Comparison of ENCODE assay signal across 20 cellular contexts in genomic region chr9:91383577-91383976, GRCh38.
"Had no signal": no experiment of that assay in that cellular context is flagged by ENCODE, and none has a peak within 500 bp of the region (broad histone marks: within the 10 kb centered on the region; RNA-seq: fewer than 3 reads in every experiment).

No MANE protein-coding gene starts in this region.

- H3K36me3 ChIP-seq: left ventricle myocardium inferior, neural progenitor cell, neutrophil, right atrium auricular region, right lobe of liver, tibial nerve, uterus had no signal

- H3K9me3 ChIP-seq: left ventricle myocardium inferior, neutrophil, right atrium auricular region, right lobe of liver, tibial nerve, uterus had no signal

- H3K4me3 ChIP-seq: left ventricle myocardium inferior, lung, neural progenitor cell, right atrium auricular region, right lobe of liver, tibial nerve, uterus had no signal

- H3K4me1 ChIP-seq: neural progenitor cell, right atrium auricular region, uterus had no signal

- H3K27ac ChIP-seq: left ventricle myocardium inferior, neural progenitor cell, neutrophil, right atrium auricular region, right lobe of liver, tibial nerve, uterus had no signal

- DNase-seq: hypothalamus; immature natural killer cell; left ventricle myocardium inferior; mesendoderm; naive B cell; natural killer cell; nephron progenitor cell; occipital lobe; right lobe of liver; stimulated activated CD4-positive, alpha-beta T cell treated with anti-CD3 and anti-CD28 coated beads, Interleukin-4, amount 100 ng/mL, for 24 hours; stimulated activated naive CD4-positive, alpha-beta T cell treated with Interleukin-2 at 50 U/mL for 16 hours; stimulated activated naive CD8-positive, alpha-beta T cell treated with anti-CD3 and anti-CD28 coated beads, Interleukin-15, amount 100 ng/mL, for 72 hours; substantia nigra; uterus had no signal

- H3K9ac ChIP-seq: neural progenitor cell had no signal

- ATAC-seq: natural killer cell; right lobe of liver; stimulated activated memory B cell treated with anti-CD40 and anti-IgM and Interleukin-4, amounts not matched to agents 10 μg/mL and 1 μg/mL and 100 μg/mL, for 72 hours; stimulated activated naive CD8-positive, alpha-beta T cell treated with anti-CD3 and anti-CD28 coated beads, Interleukin-15, amount 100 ng/mL, for 72 hours had no signal
